16 cellular contexts compared by ENCODE assay signal in the genomic region with DNA sequence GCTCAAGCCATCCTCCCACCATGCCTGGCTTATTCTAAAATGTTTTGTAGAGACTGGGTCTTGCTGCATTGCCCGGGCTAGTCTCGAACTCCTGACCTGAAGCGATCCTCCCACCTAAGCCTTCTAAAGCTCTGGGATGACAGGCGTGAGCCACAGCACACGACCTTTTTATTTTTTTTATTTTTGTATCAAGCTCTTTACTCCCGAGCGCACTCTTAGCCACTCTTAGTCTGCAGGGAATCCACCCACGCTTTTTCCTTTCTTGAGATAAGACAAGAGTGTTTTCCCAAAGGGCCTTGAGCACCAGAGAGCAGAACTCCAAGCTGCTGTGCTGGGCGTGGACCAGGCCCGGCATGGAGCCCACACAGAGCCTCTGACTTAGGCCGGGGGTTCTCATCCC. TPM values are rescaled to one million over a fixed set of nuclear protein-coding genes. Genes with fewer than 3 reads are reported as not detected.
DNase-seq lines count a peak whose midpoint lies in the region; ATAC-seq and TF ChIP-seq lines count a peak whose summit lies in the region.
"Had no signal": no experiment of that assay in that cellular context is flagged by ENCODE, and none has a peak within 500 bp of the region (broad histone marks: within the 10 kb centered on the region; RNA-seq: fewer than 3 reads in every experiment).

No MANE protein-coding gene starts in this region.

- H3K9ac ChIP-seq in colonic mucosa (ENCODE audit: low read depth in 2 of 2, low read length in 2 of 2), result no peak overlapping the region
- H3K9ac ChIP-seq: parathyroid adenoma had no signal

- TF ChIP-seq CTCF in fibroblast of pulmonary artery (IDR thresholded peaks at IDR 0.05; ENCODE audit: low read length, missing control alignments), result no peak
- TF ChIP-seq CTCF in lower lobe of right lung (IDR thresholded peaks at IDR 0.05), result no peak
- TF ChIP-seq CTCF in upper lobe of right lung (IDR thresholded peaks at IDR 0.05), result no peak
- TF ChIP-seq CTCF in colonic mucosa (IDR thresholded peaks at IDR 0.05), result no peak

- DNase-seq in DMS 273 (lab: John Stamatoyannopoulos, UW; ENCODE audit: unreplicated experiment) (peak; percentile 2), DMS 273 treated with DMSO at 0.1 percent for 48 hours (lab: John Stamatoyannopoulos, UW) (no peak), fibroblast of pulmonary artery (ENCODE audit: low read depth) (peak; percentile 90), lower lobe of right lung (peak; percentile 50), upper lobe of right lung (peak; percentile 67), colonic mucosa (no peak), cerebellar nuclear complex (lab: John Stamatoyannopoulos, UW) (no peak)
- DNase-seq: activated CD4-positive, alpha-beta T cell treated with anti-CD3 and anti-CD28 coated beads, Interleukin-2, amount 10 ng/mL, durations not matched to agents 24 days and 14 days; activated naive CD4-positive, alpha-beta T cell treated with anti-CD3 and anti-CD28 coated beads, Interleukin-2, amount 50 U/mL, for 16 hours; esophagus squamous epithelium; GOT3; PC-9 had no signal

- H3K27me3 ChIP-seq in lower lobe of right lung (ENCODE audit: low read depth) (no peaks in the 10 kb centered on the region), upper lobe of right lung (no peaks in the 10 kb centered on the region), colonic mucosa (no peaks in the 10 kb centered on the region)
- H3K27me3 ChIP-seq: esophagus squamous epithelium had no signal

- H3K36me3 ChIP-seq in lower lobe of right lung (no peaks in the 10 kb centered on the region), upper lobe of right lung (no peaks in the 10 kb centered on the region), colonic mucosa (no peaks in the 10 kb centered on the region)
- H3K36me3 ChIP-seq: esophagus squamous epithelium had no signal

- H3K27ac ChIP-seq in lower lobe of right lung (no peak overlapping the region), upper lobe of right lung (no peak overlapping the region), colonic mucosa (no peak overlapping the region)
- H3K27ac ChIP-seq: 22Rv1, esophagus squamous epithelium, parathyroid adenoma, PC-9, skin epidermis had no signal

- H3K4me1 ChIP-seq in lower lobe of right lung, result no peaks in the 10 kb centered on the region
- H3K4me1 ChIP-seq in upper lobe of right lung, result peaks cover 4% of the 10 kb centered on the region
- H3K4me1 ChIP-seq in colonic mucosa, result no peaks in the 10 kb centered on the region
- H3K4me1 ChIP-seq: esophagus squamous epithelium, parathyroid adenoma had no signal

- H3K9me3 ChIP-seq in lower lobe of right lung, result peaks cover 4% of the 10 kb centered on the region
- H3K9me3 ChIP-seq in upper lobe of right lung, result no peaks in the 10 kb centered on the region
- H3K9me3 ChIP-seq in colonic mucosa, result no peaks in the 10 kb centered on the region

- intact Hi-C loops in lower lobe of right lung (cut with DNase I), result no loop called here
- intact Hi-C loops in upper lobe of right lung (cut with DNase I), result no loop called here
- intact Hi-C loops in colonic mucosa (cut with DNase I), result no loop called here

- H3K4me3 ChIP-seq in fibroblast of pulmonary artery (replicated peaks; ENCODE audit: low read depth, low read length), result no peak overlapping the region
- no peak overlapping the region for H3K4me3 ChIP-seq in lower lobe of right lung
- H3K4me3 ChIP-seq in upper lobe of right lung, result no peak overlapping the region
- H3K4me3 ChIP-seq in colonic mucosa, result no peak overlapping the region
- H3K4me3 ChIP-seq: esophagus squamous epithelium, PC-9, skin epidermis had no signal

- ATAC-seq in lower lobe of right lung, result peak; percentile 92 to 98
- peak; percentile 92 for ATAC-seq in upper lobe of right lung
- no peak for ATAC-seq in GM19324 (IDR thresholded peaks at IDR 0.05; ENCODE audit: low FRiP score, unreplicated experiment)

RNA-seq across cellular contexts. Expression of a gene that starts 23.4 kb away (rescaled TPM):
- total RNA-seq in lower lobe of right lung, result 1.9 TPM
- not detected for total RNA-seq in upper lobe of right lung
- 1 to 10 TPM in 1 of 2 donors, under 1 TPM in 1; 0.93 to 1.2 TPM for total RNA-seq in colonic mucosa

Comparison
In these comparisons a context has a peak if more than half of its experiments do, and no peak if none do; other contexts are left out.
1. DNase-seq: peak in DMS 273 (single experiment), fibroblast of pulmonary artery (single experiment), lower lobe of right lung (single experiment) and upper lobe of right lung (single experiment); none in DMS 273 treated with DMSO at 0.1 percent for 48 hours (single experiment), colonic mucosa (single experiment) and cerebellar nuclear complex (0 of 2).